ENCODE assay signal across 8 cellular contexts in genomic region chr1:167803358-167804217, GRCh38.
DNase-seq lines count a peak whose midpoint lies in the region; ATAC-seq, FAIRE-seq and TF ChIP-seq lines count a peak whose summit lies in the region.

No MANE protein-coding gene starts in this region.

- peaks cover 8% of the 10 kb centered on the region for H3K36me3 Mint-ChIP-seq in type B pancreatic cell

- H3K9me3 ChIP-seq in SJSA1 (replicated peaks) (no peaks in the 10 kb centered on the region), pancreas (no peaks in the 10 kb centered on the region)

- peaks cover 4% of the 10 kb centered on the region for H3K9me3 Mint-ChIP-seq in type B pancreatic cell

- H3K4me3 Mint-ChIP-seq in type B pancreatic cell = peak overlapping the region; percentile 52

- no peak for FAIRE-seq in pancreas (lab: Jason Lieb, UNC)

- peaks cover 3% of the 10 kb centered on the region for H3K4me1 Mint-ChIP-seq in type B pancreatic cell (ENCODE audit: unreplicated experiment)

- no peak overlapping the region for H3K27ac ChIP-seq in SJSA1
- no peak overlapping the region for H3K27ac ChIP-seq in pancreas

- H3K36me3 ChIP-seq in SJSA1 (no peaks in the 10 kb centered on the region), pancreas (no peaks in the 10 kb centered on the region)

- no peaks in the 10 kb centered on the region for H3K27me3 Mint-ChIP-seq in type B pancreatic cell

- no peak for TF ChIP-seq POLR2A in NB4 (IDR thresholded peaks at IDR 0.05; ENCODE audit: extremely low read depth, insufficient read length)

- peaks cover 18% of the 10 kb centered on the region for H3K4me1 ChIP-seq in SJSA1 (replicated peaks)
- H3K4me1 ChIP-seq in pancreas = no peaks in the 10 kb centered on the region

- WGBS in pancreas, 2 donors = 10 to 13% methylated on average over 12 of the region's 12 CpGs

- DNase-seq in GM12865 (ENCODE audit: low read depth) (peak; percentile 96), NB4 (ENCODE audit: low read depth) (peak; percentile 95), SJSA1 (ENCODE audit: low read depth in 1 of 2, low spot score in 2 of 2) (peak; percentile 78 to 93), activated gamma-delta T cell treated with Interleukin-2 at 50 U/mL for 16 hours (peak; percentile 84), germinal center (ENCODE audit: low spot score) (peak; percentile 92), pancreas (peak; percentile 71 to 96 (median 89)), type B pancreatic cell (ENCODE audit: extremely low spot score, unreplicated experiment) (peak; percentile 85)

- H3K27me3 ChIP-seq in SJSA1 (replicated peaks) (no peaks in the 10 kb centered on the region), pancreas (no peaks in the 10 kb centered on the region)

- peak; percentile 82 for ATAC-seq in HG02623 (IDR thresholded peaks at IDR 0.05; ENCODE audit: unreplicated experiment)
- ATAC-seq in pancreas = peak; percentile 96 to 99 (median 99)

- intact Hi-C loops in pancreas (cut with DNase I) = loop anchor here in 1 of 3 donors (10.0 kb wide), 1 partner anchor 79 kb away; the partner anchor contains the start of gene MPZL1

- peak overlapping the region; percentile 32 for H3K27ac Mint-ChIP-seq in type B pancreatic cell

- H3K4me3 ChIP-seq in GM12865 (ENCODE audit: low read depth, low read length) = no peak overlapping the region
- no peak overlapping the region for H3K4me3 ChIP-seq in NB4 (ENCODE audit: low read depth, low read length)
- no peak overlapping the region for H3K4me3 ChIP-seq in SJSA1
- H3K4me3 ChIP-seq in pancreas = no peak overlapping the region

- TF ChIP-seq CTCF in GM12865 (IDR thresholded peaks at IDR 0.05; ENCODE audit: insufficient read depth, low read depth, low read length, missing control alignments) = peak; percentile 95
- peak; percentile 93 for TF ChIP-seq CTCF in NB4 (IDR thresholded peaks at IDR 0.05; ENCODE audit: low read depth, low read length)
- peak; percentile 89 to 97 (median 96) for TF ChIP-seq CTCF in pancreas (IDR thresholded peaks at IDR 0.05)
- TF ChIP-seq CTCF in type B pancreatic cell (conservative IDR thresholded peaks at IDR 0.05) = peak; percentile 97
